Comparison of ENCODE assay signal across 7 cellular contexts in the genomic region with DNA sequence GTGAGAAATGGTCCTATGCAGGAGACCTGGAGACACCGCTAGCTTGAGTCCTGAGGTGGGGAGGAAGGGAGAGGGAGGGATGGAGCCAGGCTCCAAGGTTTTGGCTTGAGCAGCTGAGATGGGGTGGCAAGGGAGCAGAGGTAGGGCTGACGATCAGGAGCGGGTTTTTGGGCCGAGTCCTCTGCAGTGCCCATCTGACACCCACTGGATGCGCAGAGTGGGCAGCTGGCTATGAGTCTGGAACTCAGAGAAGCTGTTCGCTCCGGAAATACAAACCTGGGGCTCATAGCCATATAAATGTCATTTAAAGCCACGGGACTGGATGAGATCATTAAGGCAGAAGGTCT. TPM values are rescaled to one million over a fixed set of nuclear protein-coding genes. Genes with fewer than 3 reads are reported as not detected.
DNase-seq lines count a peak whose midpoint lies in the region; ATAC-seq lines count a peak whose summit lies in the region.

No MANE protein-coding gene starts in this region.

- H3K4me1 ChIP-seq in iPS-20b (ENCODE audit: insufficient read depth, low read length): peaks cover 4% of the 10 kb centered on the region; the same call in 1 of the 2 replicates

- no peaks in the 10 kb centered on the region for H3K9me3 ChIP-seq in iPS-20b (ENCODE audit: insufficient read depth, low read depth, low read length)

- no peaks in the 10 kb centered on the region for H3K36me3 Mint-ChIP-seq in activated naive CD8-positive, alpha-beta T cell treated with anti-CD3 and anti-CD28 coated beads for 36 hours

- no peaks in the 10 kb centered on the region for H3K36me3 ChIP-seq in iPS-20b (ENCODE audit: insufficient read depth, low read depth, low read length)

- H3K27ac Mint-ChIP-seq in activated naive CD8-positive, alpha-beta T cell treated with anti-CD3 and anti-CD28 coated beads for 36 hours: peak overlapping the region; percentile 84

- H3K4me3 Mint-ChIP-seq in activated naive CD8-positive, alpha-beta T cell treated with anti-CD3 and anti-CD28 coated beads for 36 hours: peak overlapping the region; percentile 66

- peaks cover 30% of the 10 kb centered on the region for H3K27me3 ChIP-seq in iPS-20b (ENCODE audit: insufficient read depth, low read length)

- peak overlapping the region; percentile 37; the same call in 1 of the 2 replicates for H3K9ac ChIP-seq in iPS-20b (ENCODE audit: low read depth, low read length)

- H3K27me3 Mint-ChIP-seq in activated naive CD8-positive, alpha-beta T cell treated with anti-CD3 and anti-CD28 coated beads for 36 hours: no peaks in the 10 kb centered on the region

- DNase-seq in activated naive CD8-positive, alpha-beta T cell treated with anti-CD3 and anti-CD28 coated beads for 36 hours: no peak
- DNase-seq in substantia nigra (lab: John Stamatoyannopoulos, UW) (peak in 1 of 49 donors; percentile 65), NCI-H1436 (lab: John Stamatoyannopoulos, UW) (no peak)

- ATAC-seq in HG02885 (IDR thresholded peaks at IDR 0.05; ENCODE audit: poor library complexity, unreplicated experiment) (peak; percentile 4), GM19452 (IDR thresholded peaks at IDR 0.05; ENCODE audit: unreplicated experiment) (no peak), GM19023 (IDR thresholded peaks at IDR 0.05; ENCODE audit: unreplicated experiment) (no peak)

- no peak overlapping the region for H3K27ac ChIP-seq in iPS-20b (ENCODE audit: low read length)
- peak overlapping the region; percentile 77 for H3K27ac ChIP-seq in substantia nigra (ENCODE audit: low read depth, low read length, poor library complexity, severe bottlenecking)

- H3K4me1 Mint-ChIP-seq in activated naive CD8-positive, alpha-beta T cell treated with anti-CD3 and anti-CD28 coated beads for 36 hours: peaks cover 29% of the 10 kb centered on the region

- H3K4me3 ChIP-seq in iPS-20b (ENCODE audit: low read length): peak overlapping the region; percentile 68

- H3K9me3 Mint-ChIP-seq in activated naive CD8-positive, alpha-beta T cell treated with anti-CD3 and anti-CD28 coated beads for 36 hours: no peaks in the 10 kb centered on the region

RNA-seq across cellular contexts. Expression of a gene that starts 0.5 kb away (rescaled TPM):
- 1 to 10 TPM; 8.5 to 8.6 TPM for total RNA-seq in activated naive CD8-positive, alpha-beta T cell treated with anti-CD3 and anti-CD28 coated beads for 36 hours

RNA-seq across cellular contexts. Expression of a gene that starts 19.7 kb away (rescaled TPM):
- total RNA-seq in activated naive CD8-positive, alpha-beta T cell treated with anti-CD3 and anti-CD28 coated beads for 36 hours: 10 to 100 TPM; 31.5 to 32.2 TPM
